ENCODE assay signal across 29 cellular contexts in genomic region chr17:37711113-37711512, GRCh38. TPM values are rescaled to one million over a fixed set of nuclear protein-coding genes. Genes with fewer than 3 reads are reported as not detected.
DNase-seq lines count a peak whose midpoint lies in the region; ATAC-seq, FAIRE-seq and TF ChIP-seq lines count a peak whose summit lies in the region.
"Had no signal": no experiment of that assay in that cellular context is flagged by ENCODE, and none has a peak within 500 bp of the region (broad histone marks: within the 10 kb centered on the region; RNA-seq: fewer than 3 reads in every experiment).

No MANE protein-coding gene starts in this region.

- H3K4me1 Mint-ChIP-seq in nephron, result no peaks in the 10 kb centered on the region
- H3K4me1 Mint-ChIP-seq: natural killer cell had no signal

- H4K20me1 ChIP-seq in IMR-90 (ENCODE audit: insufficient read depth, low read length), result no peaks in the 10 kb centered on the region

- no peaks in the 10 kb centered on the region for H3K9me3 Mint-ChIP-seq in nephron
- H3K9me3 Mint-ChIP-seq: activated naive CD4-positive, alpha-beta T cell treated with anti-CD3 and anti-CD28 coated beads, Interleukin-2, amount 50 U/mL, for 72 hours; CD4-positive, alpha-beta T cell; effector memory CD8-positive, alpha-beta T cell; mesothelial cell of epicardium; natural killer cell; stimulated activated memory B cell treated with anti-CD40 and anti-IgM and Interleukin-4, amounts not matched to agents 10 μg/mL and 1 μg/mL and 100 μg/mL, for 72 hours had no signal

- no peak overlapping the region for H3K9ac ChIP-seq in IMR-90 (ENCODE audit: low read depth, low read length)
- H3K9ac ChIP-seq in iPS-18a (ENCODE audit: low read length), result peak overlapping the region; percentile 37

- ATAC-seq in A549 (no peak), IMR-90 (ENCODE audit: low read depth) (no peak), mucosa of descending colon (no peak)
- ATAC-seq: activated CD8-positive, alpha-beta T cell treated with anti-CD3 and anti-CD28 coated beads, Interleukin-2, amount 10 ng/mL, durations not matched to agents 7 days and 5 days; effector memory CD8-positive, alpha-beta T cell; esophagus mucosa; heart right ventricle; natural killer cell; stimulated activated memory B cell treated with anti-CD40 and anti-IgM and Interleukin-4, amounts not matched to agents 10 μg/mL and 1 μg/mL and 100 μg/mL, for 72 hours had no signal

- WGBS in A549 (ENCODE audit: missing lambda C conversion rate), result 98% methylated on average over 6 of the region's 6 CpGs
- 71% methylated on average over 4 of the region's 6 CpGs; no CpG with 5 or more reads in 1 of the 2 experiments for WGBS in IMR-90 (ENCODE audit: extremely low coverage in 2 of 2, insufficient read length in 1 of 2), 2 experiments

- H3K9me3 ChIP-seq in A549, result no peaks in the 10 kb centered on the region
- no peaks in the 10 kb centered on the region for H3K9me3 ChIP-seq in IMR-90 (ENCODE audit: control insufficient read depth, insufficient read depth, low read length)
- no peaks in the 10 kb centered on the region for H3K9me3 ChIP-seq in iPS-18a (ENCODE audit: control insufficient read depth, low read depth, low read length)
- H3K9me3 ChIP-seq in mucosa of descending colon, result no peaks in the 10 kb centered on the region
- H3K9me3 ChIP-seq: heart right ventricle, MG63, vagina had no signal

- H3K4me3 ChIP-seq in A549 (no peak overlapping the region), IMR-90 (ENCODE audit: insufficient read depth, low read depth, low read length) (no peak overlapping the region), iPS-18a (ENCODE audit: low read length) (no peak overlapping the region), mucosa of descending colon (no peak overlapping the region)
- H3K4me3 ChIP-seq: cardiac muscle cell, heart right ventricle, MG63, vagina had no signal

- H2BK120ac ChIP-seq in IMR-90 (ENCODE audit: low read depth, low read length), result no peak overlapping the region

- no peak overlapping the region for H3K23ac ChIP-seq in IMR-90 (ENCODE audit: low read depth, low read length)

- H3K4ac ChIP-seq in IMR-90 (ENCODE audit: low read depth, low read length), result no peak overlapping the region

- H3K18ac ChIP-seq in IMR-90 (ENCODE audit: low read depth, low read length), result no peak overlapping the region

- H3K36me3 Mint-ChIP-seq in nephron (ENCODE audit: low read depth), result peaks cover 32% of the 10 kb centered on the region
- H3K36me3 Mint-ChIP-seq: activated naive CD4-positive, alpha-beta T cell treated with anti-CD3 and anti-CD28 coated beads, Interleukin-2, amount 50 U/mL, for 72 hours; mesothelial cell of epicardium; natural killer cell had no signal

- no peak overlapping the region for H2AFZ ChIP-seq in IMR-90 (replicated peaks; ENCODE audit: low read length, poor library complexity)

- H3K27me3 ChIP-seq in IMR-90 (ENCODE audit: control insufficient read depth, insufficient read depth, low read length) (peaks cover 9% of the 10 kb centered on the region), iPS-18a (ENCODE audit: control insufficient read depth, insufficient read depth, low read length) (no peaks in the 10 kb centered on the region)
- H3K27me3 ChIP-seq: cardiac muscle cell, MG63, vagina had no signal

- H3K4me3 Mint-ChIP-seq in nephron, result no peak overlapping the region
- H3K4me3 Mint-ChIP-seq: activated CD8-positive, alpha-beta T cell treated with anti-CD3 and anti-CD28 coated beads, Interleukin-2, amount 10 ng/mL, durations not matched to agents 7 days and 5 days; CD4-positive, alpha-beta T cell; effector memory CD8-positive, alpha-beta T cell; mesothelial cell of epicardium; natural killer cell; stimulated activated memory B cell treated with anti-CD40 and anti-IgM and Interleukin-4, amounts not matched to agents 10 μg/mL and 1 μg/mL and 100 μg/mL, for 72 hours had no signal

- H3K27me3 Mint-ChIP-seq in nephron (ENCODE audit: low read depth), result peaks cover 21% of the 10 kb centered on the region

- H4K8ac ChIP-seq in IMR-90 (ENCODE audit: low read depth in 2 of 2, low read length in 2 of 2), result no peak overlapping the region

- DNase-seq in A549 (ENCODE audit: low read depth in 1 of 2, low spot score in 1 of 2), result no peak
- DNase-seq in IMR-90, result no peak
- DNase-seq in nucleus accumbens (lab: John Stamatoyannopoulos, UW), result no peak
- DNase-seq in stimulated activated CD4-positive, alpha-beta T cell treated with anti-CD3 and anti-CD28 coated beads, Interleukin-12 subunit alpha, Interleukin-12 subunit beta, amount 100 ng/mL, for 4 hours, result no peak
- DNase-seq in mucosa of descending colon, result no peak
- no peak for DNase-seq in NK-92 treated with Interleukin-12 subunit alpha and Interleukin-12 subunit beta, amount 100 ng/mL, for 24 hours (lab: John Stamatoyannopoulos, UW)
- DNase-seq: activated CD4-positive, alpha-beta T cell treated with anti-CD3 and anti-CD28 coated beads for 1 hour; activated CD8-positive, alpha-beta T cell treated with anti-CD3 and anti-CD28 coated beads, Interleukin-2, amount 10 ng/mL, durations not matched to agents 7 days and 5 days; CD4-positive, alpha-beta T cell; cortex of kidney; effector memory CD8-positive, alpha-beta T cell; GOT3; heart right ventricle; KG1; natural killer cell; stimulated activated CD4-positive, alpha-beta T cell treated with anti-CD3 and anti-CD28 coated beads, Interleukin-4, amount 100 ng/mL, for 24 hours had no signal

- H3K56ac ChIP-seq in IMR-90 (ENCODE audit: extremely low read depth, insufficient read depth, low read length), result no peak overlapping the region

- no peak overlapping the region for H4K91ac ChIP-seq in IMR-90 (ENCODE audit: insufficient read depth, low read depth, low read length)

- no peak overlapping the region for H2BK5ac ChIP-seq in IMR-90 (ENCODE audit: low read depth, low read length, poor library complexity, severe bottlenecking)

- no peak overlapping the region for H4K5ac ChIP-seq in IMR-90 (ENCODE audit: low read depth, low read length)

- H3K9me1 ChIP-seq in IMR-90 (ENCODE audit: insufficient read depth, low read length), result peaks cover 7% of the 10 kb centered on the region; the same call in 1 of the 2 replicates

- H3K4me2 ChIP-seq in A549 (no peak overlapping the region), IMR-90 (ENCODE audit: low read depth, low read length) (no peak overlapping the region)

- POLR2A ChIA-PET in A549 (lab: Yijun Ruan, JAX), result no interaction called here
- POLR2A ChIA-PET in IMR-90 (lab: Charles Lee; ENCODE audit: unreplicated experiment), result no interaction called here

- intact Hi-C loops in IMR-90 (cut with micrococcal nuclease), result loop anchor here (10.0 kb wide), 1 partner anchor 84 kb away; no protein-coding TSS in a partner anchor
- intact Hi-C loops in mucosa of descending colon (cut with DNase I, micrococcal nuclease), result no loop called here

- H2AK9ac ChIP-seq in IMR-90 (replicated peaks; ENCODE audit: low read depth, low read length, poor library complexity), result no peak overlapping the region

- peak overlapping the region in 2 of 3 experiments; percentile 65 to 75 for H3K27ac Mint-ChIP-seq in nephron
- H3K27ac Mint-ChIP-seq: activated CD8-positive, alpha-beta T cell treated with anti-CD3 and anti-CD28 coated beads, Interleukin-2, amount 10 ng/mL, durations not matched to agents 7 days and 5 days; activated naive CD4-positive, alpha-beta T cell treated with anti-CD3 and anti-CD28 coated beads, Interleukin-2, amount 50 U/mL, for 72 hours; CD4-positive, alpha-beta T cell; effector memory CD8-positive, alpha-beta T cell; mesothelial cell of epicardium; natural killer cell; stimulated activated memory B cell treated with anti-CD40 and anti-IgM and Interleukin-4, amounts not matched to agents 10 μg/mL and 1 μg/mL and 100 μg/mL, for 72 hours had no signal

- TF ChIP-seq CTCF in A549 (IDR thresholded peaks at IDR 0.05) (no peak), IMR-90 (conservative IDR thresholded peaks at IDR 0.05; ENCODE audit: low read depth, low read length) (no peak), nephron (IDR thresholded peaks at IDR 0.05; ENCODE audit: unreplicated experiment in 3 of 3) (no peak), mucosa of descending colon (IDR thresholded peaks at IDR 0.05) (no peak)

- TF ChIP-seq EP300 in A549 (IDR thresholded peaks at IDR 0.05), result no peak

- no peaks in the 10 kb centered on the region for H3K36me3 ChIP-seq in IMR-90 (ENCODE audit: control insufficient read depth, insufficient read depth, low read length)
- H3K36me3 ChIP-seq in iPS-18a (ENCODE audit: control insufficient read depth, low read depth, low read length), result no peaks in the 10 kb centered on the region
- H3K36me3 ChIP-seq in mucosa of descending colon (ENCODE audit: low read depth), result no peaks in the 10 kb centered on the region
- H3K36me3 ChIP-seq: cardiac muscle cell, heart right ventricle, MG63, vagina had no signal

- dilution Hi-C loops in IMR-90 (cut with HindIII; ENCODE audit: low sequenced_read_pairs, unreplicated experiment), result no loop called here

- TF ChIP-seq RAD21 in A549 (conservative IDR thresholded peaks at IDR 0.05 in 1 of 2, IDR thresholded peaks at IDR 0.05 in 1 of 2) (no peak), IMR-90 (IDR thresholded peaks at IDR 0.05; ENCODE audit: low read length) (no peak)

- 0 out of 2 replicates have a peak overlapping the region, but pooled peaks have one; percentile 14 for H2AK5ac ChIP-seq in IMR-90 (ENCODE audit: low read depth, low read length)

- FAIRE-seq in A549 (lab: Jason Lieb, UNC), result no peak
- FAIRE-seq: GM12892 had no signal

- no peak overlapping the region for H2BK20ac ChIP-seq in IMR-90 (ENCODE audit: low read depth, low read length)

- BruUV-seq in IMR-90 (replicated peaks; lab: Mats Ljungman, UMichigan), result no TSS peak

- H3K27ac ChIP-seq in A549 (peak overlapping the region; percentile 89 to 95; a peak in 5 of 6 replicates), IMR-90 (ENCODE audit: insufficient read depth, low read length) (no peak overlapping the region), iPS-18a (ENCODE audit: low read length) (peak overlapping the region; percentile 68)
- H3K27ac ChIP-seq: cardiac muscle cell, heart right ventricle, vagina had no signal

- H3K4me1 ChIP-seq in A549, result peaks cover 95% of the 10 kb centered on the region
- no peaks in the 10 kb centered on the region; the same call in 1 of the 2 replicates for H3K4me1 ChIP-seq in IMR-90 (ENCODE audit: control insufficient read depth, insufficient read depth, low read length)
- H3K4me1 ChIP-seq in iPS-18a (ENCODE audit: control insufficient read depth, low read depth, low read length), result peaks cover 9% of the 10 kb centered on the region
- H3K4me1 ChIP-seq in mucosa of descending colon (ENCODE audit: low read depth), result peaks cover 22% of the 10 kb centered on the region
- H3K4me1 ChIP-seq: heart right ventricle, vagina had no signal

- no peak overlapping the region for H3K14ac ChIP-seq in IMR-90 (replicated peaks; ENCODE audit: low read depth, low read length)

- in situ Hi-C loops in IMR-90 (cut with MboI; ENCODE audit: low sequenced_read_pairs), result no loop called here

- no peaks in the 10 kb centered on the region for H3K79me1 ChIP-seq in IMR-90 (ENCODE audit: low read depth in 1 of 2, low read length in 2 of 2)

- TF ChIP-seq POLR2A in A549 (IDR thresholded peaks at IDR 0.05; ENCODE audit: low read length), result no peak
- TF ChIP-seq POLR2A in IMR-90 (IDR thresholded peaks at IDR 0.05; ENCODE audit: low read depth, low read length), result no peak

- CTCF ChIA-PET in A549 (lab: Yijun Ruan, JAX) (interaction anchor here (0.9 to 11.0 kb wide), 10 partner anchors 9 to 133 kb away, joined by 3 to 88 read pairs (median 4); no protein-coding TSS in a partner anchor), IMR-90 (lab: Yijun Ruan, JAX) (no interaction called here)

- no peak overlapping the region for H2BK15ac ChIP-seq in IMR-90 (ENCODE audit: low read depth, low read length)

RNA-seq across cellular contexts. Expression of gene HNF1B, which starts 33.7 kb away (rescaled TPM):
- polyA plus RNA-seq in A549 (2011; rRNA removed) (13.3 and 17.0 TPM in 2 replicates), A549 (2017; fragmentation: RNase III; extraction: RNeasy Plus Mini Kit Qiagen cat#74134 plus additional on column Dnase treatment) (19.5 to 21.3 TPM (median 20.8 TPM) in 3 replicates), IMR-90 (2012; rRNA removed) (not detected in 2 replicates)
- 14.1 and 16.8 TPM in 2 replicates for polyA plus RNA-seq in A549 (2012; cell fraction: cytosol; rRNA removed)
- 20.1 and 21.2 TPM in 2 replicates for polyA plus RNA-seq in A549 (2012; cell fraction: nucleus; rRNA removed)
- polyA minus RNA-seq in A549 (2011; rRNA and poly(A)+ RNA removed), result 23.9 and 28.2 TPM in 2 replicates
- total RNA-seq in IMR-90 (2012; rRNA removed) (not detected in 2 replicates), mucosa of descending colon (10 to 100 TPM; 21.1 to 54.6 (median 34.8) TPM)
- not detected in 2 replicates for polyA plus RNA-seq in IMR-90 (2012; cell fraction: cytosol; rRNA removed)
- 0.05 TPM in 1 of 2 replicates, not detected in the other for polyA plus RNA-seq in IMR-90 (2012; cell fraction: nucleus; rRNA removed; ENCODE audit: low replicate concordance)
- total RNA-seq: A172; activated CD8-positive, alpha-beta T cell treated with anti-CD3 and anti-CD28 coated beads, Interleukin-2, amount 10 ng/mL, durations not matched to agents 7 days and 5 days; cardiac muscle cell; CD4-positive, alpha-beta T cell; esophagus mucosa; heart right ventricle; left cardiac atrium; natural killer cell; right cardiac atrium; vagina had no signal
- polyA plus RNA-seq: cardiac muscle cell, heart right ventricle, right cardiac atrium had no signal

Comparison
In these comparisons a context has a peak if more than half of its experiments do, and no peak if none do; other contexts are left out.
1. RNA of gene HNF1B, which starts 33.7 kb away (total RNA-seq): 21.1 to 54.6 TPM in mucosa of descending colon; not detected in IMR-90; every median in the first group is over 10 times any median in the second.